1 cellular context compared by ENCODE assay signal in the genomic region with DNA sequence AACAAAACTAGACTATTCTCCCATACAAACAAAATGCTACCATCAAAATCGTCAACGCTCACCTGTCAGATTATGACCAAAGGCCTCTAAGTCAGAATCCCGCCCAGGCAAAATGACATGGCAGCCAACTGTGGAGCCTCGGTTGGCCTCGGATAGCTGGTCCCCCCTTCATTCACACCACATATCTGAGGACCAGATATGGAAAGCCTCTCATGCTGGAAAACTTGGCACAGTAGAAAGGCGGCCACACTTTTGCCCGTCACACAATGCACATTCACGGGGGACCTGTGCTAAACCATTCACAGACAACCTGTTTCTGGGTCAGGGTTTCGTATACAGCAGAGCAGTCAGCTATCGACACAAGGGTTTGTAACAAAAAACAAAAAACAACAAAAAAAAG.
TF ChIP-seq lines count a peak whose summit lies in the region.

No MANE protein-coding gene starts in this region.

TF ChIP-seq in K562, 482 proteins besides CTCF, POLR2A, EP300 and RAD21:
- TF ChIP-seq CBFB (CRISPR knock-in tag; IDR thresholded peaks at IDR 0.05) (no peak), GATA2 (CRISPR knock-in tag; IDR thresholded peaks at IDR 0.05) (no peak), KAT7 (CRISPR knock-in tag; IDR thresholded peaks at IDR 0.05; ENCODE audit: borderline replicate concordance) (0 out of 2 replicates have a peak, but pooled peaks have one; percentile 52)
- TF ChIP-seq, protein P1, sequence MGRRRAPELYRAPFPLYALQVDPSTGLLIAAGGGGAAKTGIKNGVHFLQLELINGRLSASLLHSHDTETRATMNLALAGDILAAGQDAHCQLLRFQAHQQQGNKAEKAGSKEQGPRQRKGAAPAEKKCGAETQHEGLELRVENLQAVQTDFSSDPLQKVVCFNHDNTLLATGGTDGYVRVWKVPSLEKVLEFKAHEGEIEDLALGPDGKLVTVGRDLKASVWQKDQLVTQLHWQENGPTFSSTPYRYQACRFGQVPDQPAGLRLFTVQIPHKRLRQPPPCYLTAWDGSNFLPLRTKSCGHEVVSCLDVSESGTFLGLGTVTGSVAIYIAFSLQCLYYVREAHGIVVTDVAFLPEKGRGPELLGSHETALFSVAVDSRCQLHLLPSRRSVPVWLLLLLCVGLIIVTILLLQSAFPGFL (CRISPR knock-in tag; IDR thresholded peaks at IDR 0.05): 0 out of 2 replicates have a peak, but pooled peaks have one; percentile 15
